ENCODE assay signal across 1 cellular context in genomic region chr19:41753936-41754529, GRCh38.
TF ChIP-seq lines count a peak whose summit lies in the region.

No MANE protein-coding gene starts in this region.

TF ChIP-seq in H1, 55 proteins besides CTCF, POLR2A, EP300 and RAD21 (continued from another document):
- TF ChIP-seq POU5F1 (IDR thresholded peaks at IDR 0.05; ENCODE audit: low read depth, low read length) (no peak), CHD2 (IDR thresholded peaks at IDR 0.05; ENCODE audit: low read length) (no peak), CBX8 (IDR thresholded peaks at IDR 0.05; ENCODE audit: borderline replicate concordance, low read depth, low read length) (no peak), CHD7 (IDR thresholded peaks at IDR 0.05; ENCODE audit: insufficient replicate concordance, low read length) (no peak), TAF7 (optimal IDR thresholded peaks at IDR 0.05; ENCODE audit: borderline replicate concordance, low read depth, low read length) (no peak), NRF1 (IDR thresholded peaks at IDR 0.05; ENCODE audit: low read depth, low read length) (no peak), JUND (IDR thresholded peaks at IDR 0.05; ENCODE audit: low read length) (no peak), TCF12 (IDR thresholded peaks at IDR 0.05; ENCODE audit: low read depth, low read length) (no peak), POLR2AphosphoS5 (IDR thresholded peaks at IDR 0.05; ENCODE audit: low read depth, low read length) (no peak), RXRA (IDR thresholded peaks at IDR 0.05; ENCODE audit: insufficient read depth, low read depth, low read length) (no peak)
- TF ChIP-seq, protein P1, sequence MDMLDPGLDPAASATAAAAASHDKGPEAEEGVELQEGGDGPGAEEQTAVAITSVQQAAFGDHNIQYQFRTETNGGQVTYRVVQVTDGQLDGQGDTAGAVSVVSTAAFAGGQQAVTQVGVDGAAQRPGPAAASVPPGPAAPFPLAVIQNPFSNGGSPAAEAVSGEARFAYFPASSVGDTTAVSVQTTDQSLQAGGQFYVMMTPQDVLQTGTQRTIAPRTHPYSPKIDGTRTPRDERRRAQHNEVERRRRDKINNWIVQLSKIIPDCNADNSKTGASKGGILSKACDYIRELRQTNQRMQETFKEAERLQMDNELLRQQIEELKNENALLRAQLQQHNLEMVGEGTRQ (IDR thresholded peaks at IDR 0.05; ENCODE audit: low read length): no peak
- TF ChIP-seq, protein P2, sequence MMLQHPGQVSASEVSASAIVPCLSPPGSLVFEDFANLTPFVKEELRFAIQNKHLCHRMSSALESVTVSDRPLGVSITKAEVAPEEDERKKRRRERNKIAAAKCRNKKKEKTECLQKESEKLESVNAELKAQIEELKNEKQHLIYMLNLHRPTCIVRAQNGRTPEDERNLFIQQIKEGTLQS (IDR thresholded peaks at IDR 0.05; ENCODE audit: insufficient read depth, low read depth, low read length): no peak
- TF ChIP-seq, protein P3, sequence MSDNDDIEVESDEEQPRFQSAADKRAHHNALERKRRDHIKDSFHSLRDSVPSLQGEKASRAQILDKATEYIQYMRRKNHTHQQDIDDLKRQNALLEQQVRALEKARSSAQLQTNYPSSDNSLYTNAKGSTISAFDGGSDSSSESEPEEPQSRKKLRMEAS (IDR thresholded peaks at IDR 0.05): no peak
